ENCODE assay signal across 1 cellular context in genomic region chr15:41495736-41496599, GRCh38.
A peak's percentile ranks its signal among the peaks of the same experiment; 100 is the strongest.
TF ChIP-seq lines count a peak whose summit lies in the region.

No MANE protein-coding gene starts in this region.

TF ChIP-seq in HepG2, 621 proteins besides CTCF, POLR2A, EP300 and RAD21 (continued from another document and continues in another):
- TF ChIP-seq ZNF414 (CRISPR knock-in tag; IDR thresholded peaks at IDR 0.05) (no peak), ISX (CRISPR knock-in tag; conservative IDR thresholded peaks at IDR 0.05) (no peak), CCAR2 (optimal IDR thresholded peaks at IDR 0.05; ENCODE audit: low read depth, low read length) (no peak), ZNF788 (CRISPR knock-in tag; IDR thresholded peaks at IDR 0.05; ENCODE audit: borderline replicate concordance) (peak; percentile 81; the same call in 1 of the 2 replicates), ZNF773 (CRISPR knock-in tag; IDR thresholded peaks at IDR 0.05; ENCODE audit: borderline replicate concordance) (0 out of 2 replicates have a peak, but pooled peaks have one; percentile 29), KLF15 (CRISPR knock-in tag; IDR thresholded peaks at IDR 0.05; ENCODE audit: borderline replicate concordance) (no peak; the same call in 1 of the 2 replicates), ZSCAN20 (CRISPR knock-in tag; IDR thresholded peaks at IDR 0.05; ENCODE audit: borderline replicate concordance) (peak; percentile 67; the same call in 1 of the 2 replicates), NFE2 (CRISPR knock-in tag; IDR thresholded peaks at IDR 0.05) (no peak), ZNF784 (CRISPR knock-in tag; IDR thresholded peaks at IDR 0.05; ENCODE audit: borderline replicate concordance) (no peak; the same call in 1 of the 2 replicates), ZNF710 (CRISPR knock-in tag; IDR thresholded peaks at IDR 0.05; ENCODE audit: borderline replicate concordance) (peak; percentile 89; the same call in 1 of the 2 replicates), HDAC2 (CRISPR knock-in tag; IDR thresholded peaks at IDR 0.05) (peak; percentile 69), ZBTB42 (CRISPR knock-in tag; IDR thresholded peaks at IDR 0.05) (peak; percentile 72; the same call in 1 of the 2 replicates), TGIF2 (CRISPR knock-in tag; IDR thresholded peaks at IDR 0.05) (no peak), ZMYM2 (CRISPR knock-in tag; IDR thresholded peaks at IDR 0.05) (peak; percentile 51; the same call in 1 of the 2 replicates), ARID5B (CRISPR knock-in tag; IDR thresholded peaks at IDR 0.05) (peak; percentile 63), SOX6 (IDR thresholded peaks at IDR 0.05) (no peak), SOX6 (CRISPR knock-in tag; IDR thresholded peaks at IDR 0.05) (peak; percentile 73), SRF (IDR thresholded peaks at IDR 0.05; ENCODE audit: low read depth, low read length) (0 out of 2 replicates have a peak, but pooled peaks have one; percentile 54), DZIP1 (CRISPR knock-in tag; IDR thresholded peaks at IDR 0.05) (peak; percentile 97), PRMT3 (CRISPR knock-in tag; IDR thresholded peaks at IDR 0.05; ENCODE audit: borderline replicate concordance, low read depth) (peak; percentile 55; the same call in 1 of the 2 replicates), ZFAT (CRISPR knock-in tag; conservative IDR thresholded peaks at IDR 0.05) (no peak), CREB3 (CRISPR knock-in tag; IDR thresholded peaks at IDR 0.05) (peak; percentile 7; the same call in 1 of the 2 replicates), ZKSCAN1 (IDR thresholded peaks at IDR 0.05; ENCODE audit: low read length) (no peak), MED1 (CRISPR knock-in tag; IDR thresholded peaks at IDR 0.05) (peak; percentile 88), DRAP1 (CRISPR knock-in tag; IDR thresholded peaks at IDR 0.05) (peak; percentile 65), ZNF138 (CRISPR knock-in tag; IDR thresholded peaks at IDR 0.05; ENCODE audit: low read depth) (no peak; the same call in 1 of the 2 replicates), ZNF776 (CRISPR knock-in tag; IDR thresholded peaks at IDR 0.05) (peak; percentile 78; the same call in 1 of the 2 replicates), ZNF615 (CRISPR knock-in tag; IDR thresholded peaks at IDR 0.05; ENCODE audit: borderline replicate concordance) (peak; percentile 97), ZNF317 (CRISPR knock-in tag; IDR thresholded peaks at IDR 0.05) (peak; percentile 81), HNRNPUL1 (IDR thresholded peaks at IDR 0.05; ENCODE audit: low read depth, low read length) (no peak), ETS1 (CRISPR knock-in tag; IDR thresholded peaks at IDR 0.05) (0 out of 2 replicates have a peak, but pooled peaks have one; percentile 36), ZNF724P (CRISPR knock-in tag; IDR thresholded peaks at IDR 0.05; ENCODE audit: borderline replicate concordance) (peak; percentile 72), NFAT5 (CRISPR knock-in tag; IDR thresholded peaks at IDR 0.05) (no peak; the same call in 1 of the 2 replicates), ARNT (IDR thresholded peaks at IDR 0.05) (no peak), GLI4 (CRISPR knock-in tag; IDR thresholded peaks at IDR 0.05; ENCODE audit: borderline replicate concordance) (no peak), GABPA (IDR thresholded peaks at IDR 0.05; ENCODE audit: low read depth, low read length) (no peak), GABPA (CRISPR knock-in tag; IDR thresholded peaks at IDR 0.05; ENCODE audit: low read depth) (no peak), MXD1 (CRISPR knock-in tag; IDR thresholded peaks at IDR 0.05) (peak; percentile 94; the same call in 1 of the 2 replicates), ZNF510 (CRISPR knock-in tag; IDR thresholded peaks at IDR 0.05; ENCODE audit: low read depth) (no peak), ZUFSP (CRISPR knock-in tag; IDR thresholded peaks at IDR 0.05; ENCODE audit: borderline replicate concordance) (no peak)
